Comparison of ENCODE assay signal across 25 cellular contexts in the genomic region with DNA sequence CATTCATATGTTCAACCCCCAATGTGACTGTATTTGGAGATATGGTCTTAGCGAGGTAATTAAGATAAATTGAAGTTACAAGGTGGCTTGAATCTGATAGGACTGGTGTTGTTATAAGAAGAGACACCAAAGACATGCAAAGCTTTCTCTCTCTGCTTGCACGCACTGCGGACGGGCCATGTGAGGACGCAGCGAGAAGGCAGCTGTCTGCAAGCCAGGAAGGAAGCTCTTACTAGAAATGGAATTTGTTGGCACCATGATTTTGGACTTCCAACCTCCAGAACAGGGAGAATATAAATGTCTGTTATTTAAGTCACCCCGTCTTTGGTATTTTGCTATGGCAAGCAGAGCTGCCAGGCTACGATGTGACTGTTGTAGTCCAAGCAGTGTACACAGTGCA. TPM values are rescaled to one million over a fixed set of nuclear protein-coding genes. Genes with fewer than 3 reads are reported as not detected.
"Had no signal": no experiment of that assay in that cellular context is flagged by ENCODE, and none has a peak within 500 bp of the region (broad histone marks: within the 10 kb centered on the region; RNA-seq: fewer than 3 reads in every experiment).

No MANE protein-coding gene starts in this region.

- DNase-seq: dermis blood vessel endothelial cell; dorsolateral prefrontal cortex; effector CD4-positive, alpha-beta T cell; effector memory CD4-positive, alpha-beta T cell; foreskin melanocyte; gastrocnemius medialis; glutamatergic neuron; head of caudate nucleus; heart right ventricle; hippocampal formation; left cardiac atrium; left lung; left ventricle myocardium superior; lower lobe of right lung; mammary epithelial cell; mesendoderm; midbrain; naive thymus-derived CD4-positive, alpha-beta T cell had no signal

- H3K4me1 ChIP-seq: gastrocnemius medialis had no signal

- H3K9me3 ChIP-seq: esophagus muscularis mucosa, gastrocnemius medialis, left lung, lower lobe of right lung had no signal

- H3K36me3 ChIP-seq: esophagus muscularis mucosa, gastrocnemius medialis, heart right ventricle, left lung, lower lobe of right lung had no signal

- H3K4me3 ChIP-seq: coronary artery, dorsolateral prefrontal cortex, esophagus muscularis mucosa, gastrocnemius medialis, heart right ventricle, left lung, lower lobe of right lung had no signal

- H3K27me3 ChIP-seq: dorsolateral prefrontal cortex had no signal

- H3K27ac ChIP-seq: coronary artery, dorsolateral prefrontal cortex, esophagus muscularis mucosa, gastrocnemius medialis, heart right ventricle, left lung, lower lobe of right lung had no signal

RNA-seq across cellular contexts. Expression of a gene that starts 4.8 kb away (rescaled TPM):
- total RNA-seq: dermis blood vessel endothelial cell, endothelial cell of umbilical vein, epithelial cell of proximal tubule, glomerular endothelial cell, kidney epithelial cell, left ventricle myocardium superior, mammary epithelial cell had no signal
- polyA plus RNA-seq: endothelial cell of umbilical vein; keratinocyte; mammary epithelial cell; naive thymus-derived CD4-positive, alpha-beta T cell had no signal
